ENCODE assay signal across 35 cellular contexts in genomic region chr12:60211244-60211643, GRCh38.
"Had no signal": no experiment of that assay in that cellular context is flagged by ENCODE, and none has a peak within 500 bp of the region (broad histone marks: within the 10 kb centered on the region; RNA-seq: fewer than 3 reads in every experiment).

No MANE protein-coding gene starts in this region.

- H3K4me2 ChIP-seq: KMS-11 had no signal

- H3K9ac ChIP-seq: KMS-11 had no signal

- H3K4me3 ChIP-seq: MG63 had no signal

- H3K36me3 ChIP-seq: MG63 had no signal

- H3K27me3 ChIP-seq: MG63 had no signal

- H3K27ac ChIP-seq: KMS-11 had no signal

- DNase-seq: Karpas-422, Kasumi-1, KG1, MG63, MV-4-11, NCI-H1048, NCI-H1092, NCI-H1092 treated with DMSO at 0.1 percent for 48 hours, NCI-H1105, NCI-H1105 treated with DMSO at 0.1 percent for 48 hours, NCI-H1417, NCI-H1417 treated with DMSO at 0.1 percent for 48 hours, NCI-H1436, NCI-H1436 treated with DMSO at 0.1 percent for 48 hours, NCI-H146, NCI-H1694, NCI-H1694 treated with DMSO at 0.1 percent for 48 hours, NCI-H187, NCI-H187 treated with DMSO at 0.1 percent for 48 hours, NCI-H1930, NCI-H2029, NCI-H2029 treated with DMSO at 0.1 percent for 48 hours, NCI-H2081, NCI-H2081 treated with DMSO at 0.1 percent for 48 hours, NCI-H2107, NCI-H2171, NCI-H2171 treated with DMSO at 0.1 percent for 48 hours, NCI-H2227 treated with DMSO at 0.1 percent for 48 hours, NCI-H226, NCI-H345, NCI-H446, NCI-H446 treated with DMSO at 0.1 percent for 48 hours, NCI-H510A, NCI-H510A treated with DMSO at 0.1 percent for 48 hours had no signal
